In genomic region chr4:56655627-56656345, GRCh38 we compare ENCODE assay signal across 9 cellular contexts. TPM values are rescaled to one million over a fixed set of nuclear protein-coding genes. Genes with fewer than 3 reads are reported as not detected.
DNase-seq lines count a peak whose midpoint lies in the region; ATAC-seq, FAIRE-seq and TF ChIP-seq lines count a peak whose summit lies in the region.
"Had no signal": no experiment of that assay in that cellular context is flagged by ENCODE, and none has a peak within 500 bp of the region (broad histone marks: within the 10 kb centered on the region; RNA-seq: fewer than 3 reads in every experiment).

No MANE protein-coding gene starts in this region.

- peaks cover 22 to 38% (median 32%) of the 10 kb centered on the region in 4 donors for H3K4me1 ChIP-seq in stomach

- peaks cover 52% of the 10 kb centered on the region for H3K4me1 Mint-ChIP-seq in T-helper 1 cell treated with Interleukin-12 subunit alpha and Interleukin-12 subunit beta and Interleukin-4 antibody, amounts not matched to agents 30 μg/mL and 1 μg/mL, for 36 hours (ENCODE audit: low read depth)
- H3K4me1 Mint-ChIP-seq in dendritic cell treated with granulocyte-macrophage colony-stimulating factor and Interleukin-4, amounts not matched to agents 40 ng/mL and 50 ng/mL, for 4 days (ENCODE audit: low read depth), result peaks cover 29% of the 10 kb centered on the region

- intact Hi-C loops in dendritic cell treated with granulocyte-macrophage colony-stimulating factor and Interleukin-4, amounts not matched to agents 40 ng/mL and 50 ng/mL, for 4 days (cut with micrococcal nuclease), result loop anchor here (10.0 kb wide), 2 partner anchors 109 to 149 kb away; no protein-coding TSS in a partner anchor
- intact Hi-C loops in stomach (cut with DNase I; ENCODE audit: low total_unique reads), result no loop called here

- peaks cover 16% of the 10 kb centered on the region for H3K36me3 Mint-ChIP-seq in T-helper 1 cell treated with Interleukin-12 subunit alpha and Interleukin-12 subunit beta and Interleukin-4 antibody, amounts not matched to agents 30 μg/mL and 1 μg/mL, for 36 hours (ENCODE audit: low read depth)
- no peaks in the 10 kb centered on the region for H3K36me3 Mint-ChIP-seq in dendritic cell treated with granulocyte-macrophage colony-stimulating factor and Interleukin-4, amounts not matched to agents 40 ng/mL and 50 ng/mL, for 4 days (ENCODE audit: low read depth)

- no peak for FAIRE-seq in GM12891 (lab: Jason Lieb, UNC)

- H3K9me3 ChIP-seq in stomach, result no peaks in the 10 kb centered on the region
- H3K9me3 ChIP-seq: neutrophil had no signal

- TF ChIP-seq CTCF in stomach (IDR thresholded peaks at IDR 0.05), result no peak

- DNase-seq in GM12891 (ENCODE audit: insufficient read length, low spot score) (peak; percentile 22), lung microvascular endothelial cell (ENCODE audit: low read depth in 2 of 2) (peak; percentile 32 to 34), stomach (no peak), NCI-H2196 (lab: John Stamatoyannopoulos, UW; ENCODE audit: unreplicated experiment) (no peak), NCI-H1092 (lab: John Stamatoyannopoulos, UW) (no peak)

- peak overlapping the region; percentile 75 for H3K27ac Mint-ChIP-seq in T-helper 1 cell treated with Interleukin-12 subunit alpha and Interleukin-12 subunit beta and Interleukin-4 antibody, amounts not matched to agents 30 μg/mL and 1 μg/mL, for 36 hours
- no peak overlapping the region for H3K27ac Mint-ChIP-seq in dendritic cell treated with granulocyte-macrophage colony-stimulating factor and Interleukin-4, amounts not matched to agents 40 ng/mL and 50 ng/mL, for 4 days

- no peak for ATAC-seq in HG02938 (IDR thresholded peaks at IDR 0.05; ENCODE audit: unreplicated experiment)

- no peak for TF ChIP-seq POLR2A in GM12891 (IDR thresholded peaks at IDR 0.05; ENCODE audit: low read depth, low read length)
- TF ChIP-seq POLR2A in stomach (IDR thresholded peaks at IDR 0.05), result no peak

- H3K27me3 Mint-ChIP-seq in T-helper 1 cell treated with Interleukin-12 subunit alpha and Interleukin-12 subunit beta and Interleukin-4 antibody, amounts not matched to agents 30 μg/mL and 1 μg/mL, for 36 hours (ENCODE audit: low read depth), result peaks cover 27% of the 10 kb centered on the region
- H3K27me3 Mint-ChIP-seq in dendritic cell treated with granulocyte-macrophage colony-stimulating factor and Interleukin-4, amounts not matched to agents 40 ng/mL and 50 ng/mL, for 4 days, result peaks cover 50% of the 10 kb centered on the region

- peak overlapping the region; percentile 93 for H3K4me3 Mint-ChIP-seq in T-helper 1 cell treated with Interleukin-12 subunit alpha and Interleukin-12 subunit beta and Interleukin-4 antibody, amounts not matched to agents 30 μg/mL and 1 μg/mL, for 36 hours
- H3K4me3 Mint-ChIP-seq in dendritic cell treated with granulocyte-macrophage colony-stimulating factor and Interleukin-4, amounts not matched to agents 40 ng/mL and 50 ng/mL, for 4 days, result peak overlapping the region; percentile 82

- no peaks in the 10 kb centered on the region for H3K9me3 Mint-ChIP-seq in T-helper 1 cell treated with Interleukin-12 subunit alpha and Interleukin-12 subunit beta and Interleukin-4 antibody, amounts not matched to agents 30 μg/mL and 1 μg/mL, for 36 hours
- no peaks in the 10 kb centered on the region for H3K9me3 Mint-ChIP-seq in dendritic cell treated with granulocyte-macrophage colony-stimulating factor and Interleukin-4, amounts not matched to agents 40 ng/mL and 50 ng/mL, for 4 days

- H3K27me3 ChIP-seq in stomach, result peaks cover 0 to 53% (median 21%) of the 10 kb centered on the region in 3 donors

- peak overlapping the region; percentile 52 to 69 (median 64) for H3K4me3 ChIP-seq in stomach

- TF ChIP-seq EP300 in stomach (IDR thresholded peaks at IDR 0.05), result no peak

- no peaks in the 10 kb centered on the region for H3K36me3 ChIP-seq in stomach
- H3K36me3 ChIP-seq: neutrophil had no signal

- WGBS in stomach, 5 donors, result 0 to 10% (median 1%) methylated on average over 2 to 79 of the region's 79 CpGs

- peak overlapping the region; percentile 59 to 79 (median 68) for H3K27ac ChIP-seq in stomach
- H3K27ac ChIP-seq: neutrophil had no signal

TF ChIP-seq in GM12891, 5 proteins besides CTCF, POLR2A, EP300 and RAD21:
- no peak for TF ChIP-seq TAF1 (IDR thresholded peaks at IDR 0.05; ENCODE audit: low read depth, low read length)
- no peak for TF ChIP-seq SPI1 (IDR thresholded peaks at IDR 0.05; ENCODE audit: low read depth, low read length)
- TF ChIP-seq POLR2AphosphoS5 (IDR thresholded peaks at IDR 0.05; ENCODE audit: low read depth, low read length), result no peak
- no peak for TF ChIP-seq POU2F2 (IDR thresholded peaks at IDR 0.05; ENCODE audit: low read depth, low read length)
- TF ChIP-seq PAX5 (IDR thresholded peaks at IDR 0.05; ENCODE audit: insufficient read depth, low read length, severe bottlenecking), result no peak
TF ChIP-seq in GM12891: peak in this region for 0.

RNA-seq across cellular contexts. Expression of gene HOPX, which starts 25.3 kb away (rescaled TPM):
- 2.3 TPM for polyA plus RNA-seq in GM12891 (2012; ENCODE audit: low read depth, missing spikeins)
- total RNA-seq in lung microvascular endothelial cell (1.2 and 1.7 TPM in 2 replicates), stomach (10 to 100 TPM in 3 of 5 donors, 1 to 10 TPM in 1, not detected in 1; 1.2 to 48.2 (median 18.5) TPM)
- 10 to 100 TPM; 60.2 to 79.1 (median 65.8) TPM for polyA plus RNA-seq in stomach

Comparison
In these comparisons a context has a peak if more than half of its experiments do, and no peak if none do; other contexts are left out.
1. DNase-seq: peak in GM12891 (single experiment) and lung microvascular endothelial cell (2 of 2); none in stomach (single experiment), NCI-H2196 (single experiment) and NCI-H1092 (single experiment).